In genomic region chr9:32525506-32525905, GRCh38 we compare ENCODE assay signal across 8 cellular contexts. TPM values are rescaled to one million over a fixed set of nuclear protein-coding genes. Genes with fewer than 3 reads are reported as not detected.
A peak's percentile ranks its signal among the peaks of the same experiment; 100 is the strongest.
DNase-seq lines count a peak whose midpoint lies in the region; ATAC-seq and TF ChIP-seq lines count a peak whose summit lies in the region.

No MANE protein-coding gene starts in this region.

- BruUV-seq in HCT116 (replicated peaks; lab: Mats Ljungman, UMichigan): TSS peak; percentile 62

- H3K9me2 ChIP-seq in HCT116 (ENCODE audit: insufficient read depth): no peaks in the 10 kb centered on the region

- POLR2A ChIA-PET in HCT116 (lab: Charles Lee): interaction anchor here (1.4 kb wide), 1 partner anchor 10 kb away, joined by 5 read pairs; no protein-coding TSS in a partner anchor

- H3K4me1 ChIP-seq in HCT116 (ENCODE audit: control insufficient read depth in 1 of 2, insufficient read depth in 2 of 2, low read length in 2 of 2) (peaks cover 11 to 25% of the 10 kb centered on the region in 2 experiments; a peak in 3 of 4 replicates), mucosa of descending colon (ENCODE audit: low read depth) (peaks cover 4% of the 10 kb centered on the region)
- H3K4me1 ChIP-seq in effector memory CD4-positive, alpha-beta T cell (ENCODE audit: control insufficient read depth, insufficient read depth, low read length, poor library complexity, severe bottlenecking): peaks cover 10% of the 10 kb centered on the region

- DNase-seq in Daoy (ENCODE audit: low read depth): peak; percentile 29
- DNase-seq in HCT116 (ENCODE audit: low read depth, low spot score): no peak
- peak; percentile 67 for DNase-seq in OCI-M1 (lab: John Stamatoyannopoulos, UW)
- no peak for DNase-seq in effector memory CD4-positive, alpha-beta T cell
- DNase-seq in mucosa of descending colon: peak in 1 of 3 donors; percentile 46
- DNase-seq in stimulated activated CD4-positive, alpha-beta T cell treated with anti-CD3 and anti-CD28 coated beads, Interleukin-4, amount 100 ng/mL, for 4 hours: no peak
- no peak for DNase-seq in NCI-H510A treated with DMSO at 0.1 percent for 48 hours (lab: John Stamatoyannopoulos, UW)
- no peak for DNase-seq in activated effector memory CD4-positive, alpha-beta T cell treated with anti-CD3 and anti-CD28 coated beads, Interleukin-2, amount 50 U/mL, for 16 hours

- peaks cover 21% of the 10 kb centered on the region for H3K79me2 ChIP-seq in HCT116 (ENCODE audit: insufficient read depth, low read length)

- H3K36me3 ChIP-seq in HCT116 (ENCODE audit: control insufficient read depth in 1 of 2, insufficient read depth in 2 of 2, low read length in 2 of 2): no peaks in the 10 kb centered on the region
- no peaks in the 10 kb centered on the region for H3K36me3 ChIP-seq in effector memory CD4-positive, alpha-beta T cell (ENCODE audit: control insufficient read depth, insufficient read depth, low read length)
- H3K36me3 ChIP-seq in mucosa of descending colon (ENCODE audit: low read depth): no peaks in the 10 kb centered on the region

- TF ChIP-seq POLR2A in HCT116 (IDR thresholded peaks at IDR 0.05; ENCODE audit: borderline replicate concordance, extremely low read depth, insufficient read depth, insufficient read length): no peak

- H3K4me3 ChIP-seq in HCT116 (replicated peaks in 1 of 2; ENCODE audit: low read depth in 1 of 2, low read length in 2 of 2) (peak overlapping the region; percentile 76 to 81), mucosa of descending colon (peak overlapping the region; percentile 22)
- peak overlapping the region; percentile 88 for H3K4me3 ChIP-seq in effector memory CD4-positive, alpha-beta T cell (ENCODE audit: insufficient read depth, low read depth, low read length, poor library complexity, severe bottlenecking)

- TF ChIP-seq CTCF in HCT116 (IDR thresholded peaks at IDR 0.05 in 2 of 3, conservative IDR thresholded peaks at IDR 0.05 in 1 of 3; ENCODE audit: borderline replicate concordance in 1 of 3, insufficient read depth in 1 of 3, low read depth in 2 of 3, low read length in 2 of 3): no peak
- no peak for TF ChIP-seq CTCF in mucosa of descending colon (IDR thresholded peaks at IDR 0.05)

- no peak for TF ChIP-seq RAD21 in HCT116 (IDR thresholded peaks at IDR 0.05; ENCODE audit: low read depth)

- peak overlapping the region; percentile 78 for H3K9ac ChIP-seq in HCT116 (ENCODE audit: low read length)

- H3K27me3 ChIP-seq in HCT116 (ENCODE audit: insufficient read depth, low read length): no peaks in the 10 kb centered on the region
- no peaks in the 10 kb centered on the region for H3K27me3 ChIP-seq in effector memory CD4-positive, alpha-beta T cell (replicated peaks; ENCODE audit: control insufficient read depth, insufficient read depth, low read length, poor library complexity, severe bottlenecking)

- intact Hi-C loops in HCT116 (cut with micrococcal nuclease) (no loop called here), mucosa of descending colon (cut with DNase I, micrococcal nuclease) (loop anchor here (10.0 kb wide), 2 partner anchors 49 to 151 kb away; partner anchors contain the start of gene NDUFB6 (in 1 of the 2))

- ATAC-seq in HCT116 (peak; percentile 20), mucosa of descending colon (peak; percentile 66)

- peak overlapping the region; percentile 76 for H3K27ac ChIP-seq in HCT116 (ENCODE audit: low read depth, low read length)
- peak overlapping the region; percentile 83 for H3K27ac ChIP-seq in effector memory CD4-positive, alpha-beta T cell (ENCODE audit: insufficient read depth, low read length, poor library complexity, severe bottlenecking)

- RAD21 ChIA-PET in HCT116 (lab: Charles Lee; ENCODE audit: low non-redundant PET in 1 of 2, low total read pairs in 2 of 2, uncharacterized antibody in 2 of 2, unreplicated experiment in 2 of 2): interaction anchor here (0.9 to 1.5 kb wide), 4 partner anchors 26 to 146 kb away, joined by 3 to 8 read pairs (median 5); partner anchors contain the start of genes ACO1 (in 1 of the 2) and SMIM27 (in 1 of the 2)

- CTCF ChIA-PET in HCT116 (lab: Charles Lee): interaction anchor here (0.7 to 3.3 kb wide), 10 partner anchors 18 to 146 kb away, joined by 3 to 62 read pairs (median 6); partner anchors contain the start of genes ACO1 and TOPORS

- no peaks in the 10 kb centered on the region for H4K20me1 ChIP-seq in HCT116 (ENCODE audit: insufficient read depth)

- H3K9me3 ChIP-seq in HCT116 (ENCODE audit: control insufficient read depth in 1 of 2, insufficient read depth in 1 of 2, low read depth in 1 of 2, low read length in 2 of 2): no peaks in the 10 kb centered on the region
- H3K9me3 ChIP-seq in effector memory CD4-positive, alpha-beta T cell (ENCODE audit: control insufficient read depth, low read length): no peaks in the 10 kb centered on the region
- no peaks in the 10 kb centered on the region for H3K9me3 ChIP-seq in mucosa of descending colon

- peak overlapping the region; percentile 97 for H3K4me2 ChIP-seq in HCT116 (ENCODE audit: low read length)

- H2AFZ ChIP-seq in HCT116 (ENCODE audit: low read depth, low read length, poor library complexity, severe bottlenecking): peak overlapping the region; percentile 82

TF ChIP-seq in HCT116, 20 proteins besides CTCF, POLR2A, EP300 and RAD21 (continues in another document):
- no peak for TF ChIP-seq TCF7L2 (IDR thresholded peaks at IDR 0.05; ENCODE audit: borderline replicate concordance, extremely low read depth, insufficient read depth, insufficient read length)
- TF ChIP-seq, protein P1, sequence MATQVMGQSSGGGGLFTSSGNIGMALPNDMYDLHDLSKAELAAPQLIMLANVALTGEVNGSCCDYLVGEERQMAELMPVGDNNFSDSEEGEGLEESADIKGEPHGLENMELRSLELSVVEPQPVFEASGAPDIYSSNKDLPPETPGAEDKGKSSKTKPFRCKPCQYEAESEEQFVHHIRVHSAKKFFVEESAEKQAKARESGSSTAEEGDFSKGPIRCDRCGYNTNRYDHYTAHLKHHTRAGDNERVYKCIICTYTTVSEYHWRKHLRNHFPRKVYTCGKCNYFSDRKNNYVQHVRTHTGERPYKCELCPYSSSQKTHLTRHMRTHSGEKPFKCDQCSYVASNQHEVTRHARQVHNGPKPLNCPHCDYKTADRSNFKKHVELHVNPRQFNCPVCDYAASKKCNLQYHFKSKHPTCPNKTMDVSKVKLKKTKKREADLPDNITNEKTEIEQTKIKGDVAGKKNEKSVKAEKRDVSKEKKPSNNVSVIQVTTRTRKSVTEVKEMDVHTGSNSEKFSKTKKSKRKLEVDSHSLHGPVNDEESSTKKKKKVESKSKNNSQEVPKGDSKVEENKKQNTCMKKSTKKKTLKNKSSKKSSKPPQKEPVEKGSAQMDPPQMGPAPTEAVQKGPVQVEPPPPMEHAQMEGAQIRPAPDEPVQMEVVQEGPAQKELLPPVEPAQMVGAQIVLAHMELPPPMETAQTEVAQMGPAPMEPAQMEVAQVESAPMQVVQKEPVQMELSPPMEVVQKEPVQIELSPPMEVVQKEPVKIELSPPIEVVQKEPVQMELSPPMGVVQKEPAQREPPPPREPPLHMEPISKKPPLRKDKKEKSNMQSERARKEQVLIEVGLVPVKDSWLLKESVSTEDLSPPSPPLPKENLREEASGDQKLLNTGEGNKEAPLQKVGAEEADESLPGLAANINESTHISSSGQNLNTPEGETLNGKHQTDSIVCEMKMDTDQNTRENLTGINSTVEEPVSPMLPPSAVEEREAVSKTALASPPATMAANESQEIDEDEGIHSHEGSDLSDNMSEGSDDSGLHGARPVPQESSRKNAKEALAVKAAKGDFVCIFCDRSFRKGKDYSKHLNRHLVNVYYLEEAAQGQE (IDR thresholded peaks at IDR 0.05; ENCODE audit: low read depth): no peak
- TF ChIP-seq SRF (IDR thresholded peaks at IDR 0.05; ENCODE audit: low read depth): no peak
- TF ChIP-seq EGR1 (IDR thresholded peaks at IDR 0.05; ENCODE audit: low read depth): no peak
- TF ChIP-seq ZNF274 (IDR thresholded peaks at IDR 0.05; ENCODE audit: low read depth, low read length): no peak
- TF ChIP-seq EZH2phosphoT487 (IDR thresholded peaks at IDR 0.05; ENCODE audit: borderline replicate concordance): no peak
- TF ChIP-seq, protein P2, sequence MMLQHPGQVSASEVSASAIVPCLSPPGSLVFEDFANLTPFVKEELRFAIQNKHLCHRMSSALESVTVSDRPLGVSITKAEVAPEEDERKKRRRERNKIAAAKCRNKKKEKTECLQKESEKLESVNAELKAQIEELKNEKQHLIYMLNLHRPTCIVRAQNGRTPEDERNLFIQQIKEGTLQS (IDR thresholded peaks at IDR 0.05): no peak
- TF ChIP-seq EZH2 (IDR thresholded peaks at IDR 0.05): no peak
- TF ChIP-seq YY1 (IDR thresholded peaks at IDR 0.05; ENCODE audit: extremely low read depth, insufficient replicate concordance, low read depth, low read length): no peak
- TF ChIP-seq JUND (IDR thresholded peaks at IDR 0.05): no peak
- TF ChIP-seq MAX (IDR thresholded peaks at IDR 0.05): no peak
- TF ChIP-seq SIN3A (IDR thresholded peaks at IDR 0.05; ENCODE audit: low read depth): no peak

RNA-seq across cellular contexts. Expression of gene RIGI, which starts 0.5 kb away (rescaled TPM):
- total RNA-seq in Daoy (2014; rRNA removed; shearing (Covaris generic)): 23.5 and 24.6 TPM in 2 replicates
- 5.5 TPM for total RNA-seq in HCT116 (2021; ENCODE audit: unreplicated experiment)
- polyA plus RNA-seq in HCT116 (2012): 2.3 and 2.7 TPM in 2 replicates
- 10 to 100 TPM; 13.4 to 20.9 (median 14.2) TPM for total RNA-seq in mucosa of descending colon

RNA-seq across cellular contexts. Expression of gene SMIM27, which starts 26.6 kb away (rescaled TPM):
- total RNA-seq in Daoy (2014; rRNA removed; shearing (Covaris generic)): 4.6 and 11.9 TPM in 2 replicates
- total RNA-seq in HCT116 (2021; ENCODE audit: unreplicated experiment) (8.1 TPM), mucosa of descending colon (10 to 100 TPM in 1 of 3 donors, 1 to 10 TPM in 2; 8.3 to 10.1 (median 9.9) TPM)
- 16.2 and 21.9 TPM in 2 replicates for polyA plus RNA-seq in HCT116 (2012)

RNA-seq across cellular contexts. Expression of gene TOPORS, which starts 26.9 kb away (rescaled TPM):
- total RNA-seq in Daoy (2014; rRNA removed; shearing (Covaris generic)): 29.9 and 31.2 TPM in 2 replicates
- total RNA-seq in HCT116 (2021; ENCODE audit: unreplicated experiment) (12.7 TPM), mucosa of descending colon (10 to 100 TPM; 12.5 to 18.2 (median 16.6) TPM)
- 5.4 and 6.8 TPM in 2 replicates for polyA plus RNA-seq in HCT116 (2012)

RNA-seq across cellular contexts. Expression of gene NDUFB6, which starts 47.5 kb away (rescaled TPM):
- 185 and 206 TPM in 2 replicates for total RNA-seq in Daoy (2014; rRNA removed; shearing (Covaris generic))
- 68.9 TPM for total RNA-seq in HCT116 (2021; ENCODE audit: unreplicated experiment)
- 35.7 and 50.5 TPM in 2 replicates for polyA plus RNA-seq in HCT116 (2012)
- total RNA-seq in mucosa of descending colon: 10 to 100 TPM; 39.3 to 52.8 (median 45.1) TPM

Comparison
In these comparisons a context has a peak if more than half of its experiments do, and no peak if none do; other contexts are left out.
1. DNase-seq: peak in Daoy (single experiment) and OCI-M1 (single experiment); none in HCT116 (single experiment), effector memory CD4-positive, alpha-beta T cell (0 of 3), stimulated activated CD4-positive, alpha-beta T cell treated with anti-CD3 and anti-CD28 coated beads, Interleukin-4, amount 100 ng/mL, for 4 hours (0 of 2), NCI-H510A treated with DMSO at 0.1 percent for 48 hours (single experiment) and activated effector memory CD4-positive, alpha-beta T cell treated with anti-CD3 and anti-CD28 coated beads, Interleukin-2, amount 50 U/mL, for 16 hours (single experiment).
2. H3K4me3 ChIP-seq: peak in every context shown above with its lines; median percentile 88 in effector memory CD4-positive, alpha-beta T cell; 78 in HCT116; 22 in mucosa of descending colon.